Comparison of ENCODE assay signal across 9 cellular contexts in genomic region chr5:43000198-43000840, GRCh38. TPM values are rescaled to one million over a fixed set of nuclear protein-coding genes. Genes with fewer than 3 reads are reported as not detected.
A peak's percentile ranks its signal among the peaks of the same experiment; 100 is the strongest.
DNase-seq lines count a peak whose midpoint lies in the region; ATAC-seq and TF ChIP-seq lines count a peak whose summit lies in the region.
"Had no signal": no experiment of that assay in that cellular context is flagged by ENCODE, and none has a peak within 500 bp of the region (broad histone marks: within the 10 kb centered on the region; RNA-seq: fewer than 3 reads in every experiment).

No MANE protein-coding gene starts in this region.

- H3K4me1 ChIP-seq in BE2C = no peaks in the 10 kb centered on the region

- POLR2A ChIA-PET in naive thymus-derived CD8-positive, alpha-beta T cell (lab: Charles Lee) = interaction anchor here (0.7 to 12.6 kb wide), 2 partner anchors 8 to 40 kb away, joined by 3 to 735 read pairs; partner anchors contain the start of gene ANXA2R

- H3K4me3 ChIP-seq in BE2C (ENCODE audit: low read depth, low read length) = peak overlapping the region; percentile 29

- H3K36me3 ChIP-seq in BE2C = no peaks in the 10 kb centered on the region

- H3K4me3 Mint-ChIP-seq in nephron = peak overlapping the region; percentile 17 to 65 (median 32)
- peak overlapping the region in 3 of 10 donors; percentile 9 to 30 (median 15) for H3K4me3 Mint-ChIP-seq in naive thymus-derived CD8-positive, alpha-beta T cell
- H3K4me3 Mint-ChIP-seq: T-helper 2 cell treated with Interferon-gamma antibody and Interleukin-4, amounts not matched to agents 5 μg/mL and 100 μg/mL, for 36 hours had no signal

- peak; percentile 54 for ATAC-seq in esophagus mucosa
- ATAC-seq in naive thymus-derived CD8-positive, alpha-beta T cell = no peak

- no peak for DNase-seq in BE2C
- peak; percentile 7 for DNase-seq in NCI-H69 (lab: John Stamatoyannopoulos, UW)
- no peak for DNase-seq in stimulated activated CD4-positive, alpha-beta T cell treated with anti-CD3 and anti-CD28 coated beads, Interleukin-1b, Interleukin-23, amount 100 ng/mL, for 48 hours
- DNase-seq in naive thymus-derived CD8-positive, alpha-beta T cell = no peak
- DNase-seq in NCI-H187 treated with DMSO at 0.1 percent for 48 hours (lab: John Stamatoyannopoulos, UW) = no peak
- no peak for DNase-seq in stimulated activated naive CD4-positive, alpha-beta T cell (lab: John Stamatoyannopoulos, UW)

- H3K36me3 Mint-ChIP-seq in nephron (ENCODE audit: low read depth) = no peaks in the 10 kb centered on the region
- H3K36me3 Mint-ChIP-seq in naive thymus-derived CD8-positive, alpha-beta T cell = no peaks in the 10 kb centered on the region

- H3K27me3 Mint-ChIP-seq in nephron (ENCODE audit: low read depth) = peaks cover 100% of the 10 kb centered on the region
- peaks cover 0 to 12% (median 0%) of the 10 kb centered on the region in 5 donors for H3K27me3 Mint-ChIP-seq in naive thymus-derived CD8-positive, alpha-beta T cell

- no peaks in the 10 kb centered on the region for H3K9me3 ChIP-seq in BE2C

- no peaks in the 10 kb centered on the region for H3K9me3 Mint-ChIP-seq in nephron
- H3K9me3 Mint-ChIP-seq in naive thymus-derived CD8-positive, alpha-beta T cell = no peaks in the 10 kb centered on the region
- H3K9me3 Mint-ChIP-seq: T-helper 2 cell treated with Interferon-gamma antibody and Interleukin-4, amounts not matched to agents 5 μg/mL and 100 μg/mL, for 36 hours had no signal

- TF ChIP-seq CTCF in BE2C (IDR thresholded peaks at IDR 0.05; ENCODE audit: low read depth, low read length) (no peak), nephron (IDR thresholded peaks at IDR 0.05; ENCODE audit: unreplicated experiment in 3 of 3) (no peak)

- H3K27ac Mint-ChIP-seq in nephron = no peak overlapping the region
- peak overlapping the region in 2 of 10 donors; percentile 3 to 6 for H3K27ac Mint-ChIP-seq in naive thymus-derived CD8-positive, alpha-beta T cell
- H3K27ac Mint-ChIP-seq: T-helper 2 cell treated with Interferon-gamma antibody and Interleukin-4, amounts not matched to agents 5 μg/mL and 100 μg/mL, for 36 hours had no signal

- peaks cover 85% of the 10 kb centered on the region for H3K27me3 ChIP-seq in BE2C

- H3K4me1 Mint-ChIP-seq in nephron = peaks cover 7% of the 10 kb centered on the region
- peaks cover 6 to 31% (median 14%) of the 10 kb centered on the region in 4 donors for H3K4me1 Mint-ChIP-seq in naive thymus-derived CD8-positive, alpha-beta T cell

RNA-seq across cellular contexts. Expression of gene ANXA2R, which starts 39.8 kb away (rescaled TPM):
- 7.1 TPM for polyA plus RNA-seq in BE2C (2012; ENCODE audit: insufficient read depth, insufficient read length, low read depth)
- 1.8 TPM for total RNA-seq in esophagus mucosa
- 10 to 100 TPM; 65.9 to 72.7 TPM for total RNA-seq in naive thymus-derived CD8-positive, alpha-beta T cell
- polyA plus RNA-seq in naive thymus-derived CD8-positive, alpha-beta T cell = 10 to 100 TPM; 51.5 to 69.8 (median 54.8) TPM

Comparison
In these comparisons a context has a peak if more than half of its experiments do, and no peak if none do; other contexts are left out.
1. RNA of gene ANXA2R, which starts 39.8 kb away (total RNA-seq): 65.9 to 72.7 TPM in naive thymus-derived CD8-positive, alpha-beta T cell; 1.8 TPM in esophagus mucosa (single experiment); every median in the first group is over 10 times any median in the second.